Comparison of ENCODE assay signal across 2 cellular contexts in the genomic region with DNA sequence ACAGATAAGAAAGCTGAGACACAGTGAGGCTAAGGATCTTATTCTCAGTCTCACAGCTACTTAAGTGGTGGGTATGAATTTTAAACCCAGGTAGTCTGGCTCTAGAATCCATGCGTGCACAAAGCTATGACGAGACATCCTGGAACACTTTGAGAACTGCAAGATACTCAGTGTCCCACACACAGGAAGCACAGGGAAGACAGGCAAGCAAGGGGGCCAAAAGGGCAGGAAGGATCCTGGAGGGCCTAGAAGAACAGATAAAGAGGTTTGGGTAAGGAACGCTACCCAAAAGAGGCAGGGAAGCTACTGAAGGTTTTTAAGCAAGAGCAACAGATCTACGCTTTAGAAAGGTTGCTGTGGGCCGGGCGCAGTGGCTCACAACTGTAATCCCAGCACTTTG.
A peak's percentile ranks its signal among the peaks of the same experiment; 100 is the strongest.
TF ChIP-seq lines count a peak whose summit lies in the region.

No MANE protein-coding gene starts in this region.

TF ChIP-seq in liver, 16 proteins besides CTCF, POLR2A, EP300 and RAD21 (continued from another document):
- TF ChIP-seq, protein P1, sequence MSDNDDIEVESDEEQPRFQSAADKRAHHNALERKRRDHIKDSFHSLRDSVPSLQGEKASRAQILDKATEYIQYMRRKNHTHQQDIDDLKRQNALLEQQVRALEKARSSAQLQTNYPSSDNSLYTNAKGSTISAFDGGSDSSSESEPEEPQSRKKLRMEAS (IDR thresholded peaks at IDR 0.05): no peak
- TF ChIP-seq HNF4A (conservative IDR thresholded peaks at IDR 0.05) (no peak), HNF4G (IDR thresholded peaks at IDR 0.05) (no peak), GABPA (IDR thresholded peaks at IDR 0.05 in 1 of 2, conservative IDR thresholded peaks at IDR 0.05 in 1 of 2) (no peak), JUND (IDR thresholded peaks at IDR 0.05) (no peak), FOXA1 (IDR thresholded peaks at IDR 0.05) (no peak), SP1 (IDR thresholded peaks at IDR 0.05) (peak; percentile 35), TAF1 (conservative IDR thresholded peaks at IDR 0.05) (no peak)
- TF ChIP-seq, protein P2, sequence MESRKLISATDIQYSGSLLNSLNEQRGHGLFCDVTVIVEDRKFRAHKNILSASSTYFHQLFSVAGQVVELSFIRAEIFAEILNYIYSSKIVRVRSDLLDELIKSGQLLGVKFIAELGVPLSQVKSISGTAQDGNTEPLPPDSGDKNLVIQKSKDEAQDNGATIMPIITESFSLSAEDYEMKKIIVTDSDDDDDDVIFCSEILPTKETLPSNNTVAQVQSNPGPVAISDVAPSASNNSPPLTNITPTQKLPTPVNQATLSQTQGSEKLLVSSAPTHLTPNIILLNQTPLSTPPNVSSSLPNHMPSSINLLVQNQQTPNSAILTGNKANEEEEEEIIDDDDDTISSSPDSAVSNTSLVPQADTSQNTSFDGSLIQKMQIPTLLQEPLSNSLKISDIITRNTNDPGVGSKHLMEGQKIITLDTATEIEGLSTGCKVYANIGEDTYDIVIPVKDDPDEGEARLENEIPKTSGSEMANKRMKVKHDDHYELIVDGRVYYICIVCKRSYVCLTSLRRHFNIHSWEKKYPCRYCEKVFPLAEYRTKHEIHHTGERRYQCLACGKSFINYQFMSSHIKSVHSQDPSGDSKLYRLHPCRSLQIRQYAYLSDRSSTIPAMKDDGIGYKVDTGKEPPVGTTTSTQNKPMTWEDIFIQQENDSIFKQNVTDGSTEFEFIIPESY (IDR thresholded peaks at IDR 0.05): no peak
- TF ChIP-seq, protein P3, sequence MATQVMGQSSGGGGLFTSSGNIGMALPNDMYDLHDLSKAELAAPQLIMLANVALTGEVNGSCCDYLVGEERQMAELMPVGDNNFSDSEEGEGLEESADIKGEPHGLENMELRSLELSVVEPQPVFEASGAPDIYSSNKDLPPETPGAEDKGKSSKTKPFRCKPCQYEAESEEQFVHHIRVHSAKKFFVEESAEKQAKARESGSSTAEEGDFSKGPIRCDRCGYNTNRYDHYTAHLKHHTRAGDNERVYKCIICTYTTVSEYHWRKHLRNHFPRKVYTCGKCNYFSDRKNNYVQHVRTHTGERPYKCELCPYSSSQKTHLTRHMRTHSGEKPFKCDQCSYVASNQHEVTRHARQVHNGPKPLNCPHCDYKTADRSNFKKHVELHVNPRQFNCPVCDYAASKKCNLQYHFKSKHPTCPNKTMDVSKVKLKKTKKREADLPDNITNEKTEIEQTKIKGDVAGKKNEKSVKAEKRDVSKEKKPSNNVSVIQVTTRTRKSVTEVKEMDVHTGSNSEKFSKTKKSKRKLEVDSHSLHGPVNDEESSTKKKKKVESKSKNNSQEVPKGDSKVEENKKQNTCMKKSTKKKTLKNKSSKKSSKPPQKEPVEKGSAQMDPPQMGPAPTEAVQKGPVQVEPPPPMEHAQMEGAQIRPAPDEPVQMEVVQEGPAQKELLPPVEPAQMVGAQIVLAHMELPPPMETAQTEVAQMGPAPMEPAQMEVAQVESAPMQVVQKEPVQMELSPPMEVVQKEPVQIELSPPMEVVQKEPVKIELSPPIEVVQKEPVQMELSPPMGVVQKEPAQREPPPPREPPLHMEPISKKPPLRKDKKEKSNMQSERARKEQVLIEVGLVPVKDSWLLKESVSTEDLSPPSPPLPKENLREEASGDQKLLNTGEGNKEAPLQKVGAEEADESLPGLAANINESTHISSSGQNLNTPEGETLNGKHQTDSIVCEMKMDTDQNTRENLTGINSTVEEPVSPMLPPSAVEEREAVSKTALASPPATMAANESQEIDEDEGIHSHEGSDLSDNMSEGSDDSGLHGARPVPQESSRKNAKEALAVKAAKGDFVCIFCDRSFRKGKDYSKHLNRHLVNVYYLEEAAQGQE (IDR thresholded peaks at IDR 0.05): no peak
TF ChIP-seq in liver: peak in this region for 2.

TF ChIP-seq in HepG2, 621 proteins besides CTCF, POLR2A, EP300 and RAD21 (continued from another document):
- TF ChIP-seq, protein P4, sequence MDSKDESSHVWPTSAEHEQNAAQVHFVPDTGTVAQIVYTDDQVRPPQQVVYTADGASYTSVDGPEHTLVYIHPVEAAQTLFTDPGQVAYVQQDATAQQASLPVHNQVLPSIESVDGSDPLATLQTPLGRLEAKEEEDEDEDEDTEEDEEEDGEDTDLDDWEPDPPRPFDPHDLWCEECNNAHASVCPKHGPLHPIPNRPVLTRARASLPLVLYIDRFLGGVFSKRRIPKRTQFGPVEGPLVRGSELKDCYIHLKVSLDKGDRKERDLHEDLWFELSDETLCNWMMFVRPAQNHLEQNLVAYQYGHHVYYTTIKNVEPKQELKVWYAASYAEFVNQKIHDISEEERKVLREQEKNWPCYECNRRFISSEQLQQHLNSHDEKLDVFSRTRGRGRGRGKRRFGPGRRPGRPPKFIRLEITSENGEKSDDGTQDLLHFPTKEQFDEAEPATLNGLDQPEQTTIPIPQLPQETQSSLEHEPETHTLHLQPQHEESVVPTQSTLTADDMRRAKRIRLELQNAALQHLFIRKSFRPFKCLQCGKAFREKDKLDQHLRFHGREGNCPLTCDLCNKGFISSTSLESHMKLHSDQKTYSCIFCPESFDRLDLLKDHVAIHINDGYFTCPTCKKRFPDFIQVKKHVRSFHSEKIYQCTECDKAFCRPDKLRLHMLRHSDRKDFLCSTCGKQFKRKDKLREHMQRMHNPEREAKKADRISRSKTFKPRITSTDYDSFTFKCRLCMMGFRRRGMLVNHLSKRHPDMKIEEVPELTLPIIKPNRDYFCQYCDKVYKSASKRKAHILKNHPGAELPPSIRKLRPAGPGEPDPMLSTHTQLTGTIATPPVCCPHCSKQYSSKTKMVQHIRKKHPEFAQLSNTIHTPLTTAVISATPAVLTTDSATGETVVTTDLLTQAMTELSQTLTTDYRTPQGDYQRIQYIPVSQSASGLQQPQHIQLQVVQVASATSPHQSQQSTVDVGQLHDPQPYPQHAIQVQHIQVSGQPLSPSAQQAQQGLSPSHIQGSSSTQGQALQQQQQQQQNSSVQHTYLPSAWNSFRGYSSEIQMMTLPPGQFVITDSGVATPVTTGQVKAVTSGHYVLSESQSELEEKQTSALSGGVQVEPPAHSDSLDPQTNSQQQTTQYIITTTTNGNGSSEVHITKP (CRISPR knock-in tag; IDR thresholded peaks at IDR 0.05; ENCODE audit: low read depth): no peak
- TF ChIP-seq ZFYVE20 (CRISPR knock-in tag; IDR thresholded peaks at IDR 0.05; ENCODE audit: borderline replicate concordance, low read depth) (no peak), ZFP36L1 (CRISPR knock-in tag; IDR thresholded peaks at IDR 0.05) (no peak), HES4 (CRISPR knock-in tag; IDR thresholded peaks at IDR 0.05; ENCODE audit: borderline replicate concordance) (no peak), ZNF564 (CRISPR knock-in tag; IDR thresholded peaks at IDR 0.05) (no peak), MYNN (CRISPR knock-in tag; IDR thresholded peaks at IDR 0.05; ENCODE audit: low read depth) (no peak), NPAS2 (CRISPR knock-in tag; IDR thresholded peaks at IDR 0.05; ENCODE audit: borderline replicate concordance) (no peak), KLF9 (CRISPR knock-in tag; IDR thresholded peaks at IDR 0.05; ENCODE audit: low read depth) (no peak)
- TF ChIP-seq, protein P3 (IDR thresholded peaks at IDR 0.05; ENCODE audit: borderline replicate concordance in 1 of 2, low read depth in 1 of 2, low read length in 2 of 2): no peak
- TF ChIP-seq, protein P5, sequence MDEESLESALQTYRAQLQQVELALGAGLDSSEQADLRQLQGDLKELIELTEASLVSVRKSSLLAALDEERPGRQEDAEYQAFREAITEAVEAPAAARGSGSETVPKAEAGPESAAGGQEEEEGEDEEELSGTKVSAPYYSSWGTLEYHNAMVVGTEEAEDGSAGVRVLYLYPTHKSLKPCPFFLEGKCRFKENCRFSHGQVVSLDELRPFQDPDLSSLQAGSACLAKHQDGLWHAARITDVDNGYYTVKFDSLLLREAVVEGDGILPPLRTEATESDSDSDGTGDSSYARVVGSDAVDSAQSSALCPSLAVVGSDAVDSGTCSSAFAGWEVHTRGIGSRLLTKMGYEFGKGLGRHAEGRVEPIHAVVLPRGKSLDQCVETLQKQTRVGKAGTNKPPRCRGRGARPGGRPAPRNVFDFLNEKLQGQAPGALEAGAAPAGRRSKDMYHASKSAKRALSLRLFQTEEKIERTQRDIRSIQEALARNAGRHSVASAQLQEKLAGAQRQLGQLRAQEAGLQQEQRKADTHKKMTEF (CRISPR knock-in tag; IDR thresholded peaks at IDR 0.05): no peak
- TF ChIP-seq, protein P6, sequence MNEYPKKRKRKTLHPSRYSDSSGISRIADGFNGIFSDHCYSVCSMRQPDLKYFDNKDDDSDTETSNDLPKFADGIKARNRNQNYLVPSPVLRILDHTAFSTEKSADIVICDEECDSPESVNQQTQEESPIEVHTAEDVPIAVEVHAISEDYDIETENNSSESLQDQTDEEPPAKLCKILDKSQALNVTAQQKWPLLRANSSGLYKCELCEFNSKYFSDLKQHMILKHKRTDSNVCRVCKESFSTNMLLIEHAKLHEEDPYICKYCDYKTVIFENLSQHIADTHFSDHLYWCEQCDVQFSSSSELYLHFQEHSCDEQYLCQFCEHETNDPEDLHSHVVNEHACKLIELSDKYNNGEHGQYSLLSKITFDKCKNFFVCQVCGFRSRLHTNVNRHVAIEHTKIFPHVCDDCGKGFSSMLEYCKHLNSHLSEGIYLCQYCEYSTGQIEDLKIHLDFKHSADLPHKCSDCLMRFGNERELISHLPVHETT (CRISPR knock-in tag; conservative IDR thresholded peaks at IDR 0.05): no peak
